ENCODE assay signal across 1 cellular context in genomic region chr7:28130277-28130676, GRCh38.
TF ChIP-seq lines count a peak whose summit lies in the region.

No MANE protein-coding gene starts in this region.

TF ChIP-seq in IMR-90, 13 proteins besides CTCF, POLR2A, EP300 and RAD21:
- TF ChIP-seq SMC3 (IDR thresholded peaks at IDR 0.05; ENCODE audit: low read depth, low read length) (no peak), MAFK (IDR thresholded peaks at IDR 0.05; ENCODE audit: low read depth, low read length) (no peak), BHLHE40 (IDR thresholded peaks at IDR 0.05; ENCODE audit: low read depth, low read length) (peak; percentile 60; the same call in 1 of the 2 replicates), ELK1 (IDR thresholded peaks at IDR 0.05; ENCODE audit: borderline replicate concordance, low read depth, low read length) (no peak), FOS (IDR thresholded peaks at IDR 0.05; ENCODE audit: low read depth, low read length) (no peak), MAZ (IDR thresholded peaks at IDR 0.05; ENCODE audit: borderline replicate concordance, low read depth, low read length) (0 out of 2 replicates have a peak, but pooled peaks have one; percentile 11), CEBPB (IDR thresholded peaks at IDR 0.05; ENCODE audit: low read depth, low read length) (peak; percentile 78), CHD1 (IDR thresholded peaks at IDR 0.05; ENCODE audit: low read depth, low read length) (no peak), NFE2L2 (IDR thresholded peaks at IDR 0.05; ENCODE audit: low read depth, low read length) (no peak), USF2 (IDR thresholded peaks at IDR 0.05; ENCODE audit: low read depth, low read length) (no peak)
